8 cellular contexts compared by ENCODE assay signal in the genomic region with DNA sequence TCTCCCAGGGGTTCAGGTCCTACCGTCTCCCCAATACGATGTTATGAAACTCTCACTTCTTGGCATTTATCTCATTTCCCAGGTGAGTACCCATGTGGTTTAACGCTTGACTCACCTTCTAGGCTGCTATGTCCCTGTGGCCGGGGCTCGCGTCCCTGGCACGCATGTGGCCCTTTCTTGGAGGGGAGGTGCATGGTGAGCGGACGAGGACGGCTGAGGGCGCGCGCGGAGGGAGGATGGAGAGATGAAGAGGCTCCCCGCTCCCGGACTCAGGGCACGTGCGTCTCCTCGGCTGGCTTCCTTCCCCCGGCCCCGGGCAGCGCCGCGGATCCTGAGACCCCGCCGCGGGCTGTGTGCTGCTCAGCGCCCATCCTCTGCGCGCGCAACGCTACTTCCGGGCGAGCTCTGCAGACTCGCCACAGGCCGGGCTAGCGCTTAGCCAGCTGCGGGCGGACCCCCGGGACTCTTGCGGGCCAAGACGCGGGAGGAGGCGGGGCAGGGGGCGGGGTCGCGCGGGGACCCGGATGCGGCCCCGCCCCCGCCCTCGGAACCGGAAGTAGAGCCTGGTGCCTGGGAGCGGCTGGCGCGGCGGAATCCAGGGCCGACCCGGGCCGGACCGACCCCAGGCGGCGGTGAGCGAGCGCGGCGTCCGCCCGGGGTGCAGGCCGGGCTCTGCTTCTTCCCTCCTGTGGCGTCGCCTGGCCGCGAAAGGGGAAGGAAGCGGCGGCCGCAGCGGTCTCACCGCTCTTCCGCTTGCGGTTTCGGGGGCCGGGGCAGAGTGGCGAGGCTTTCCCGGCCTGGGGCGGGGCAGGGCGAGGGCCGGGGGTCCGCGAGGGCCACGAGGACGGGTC.
DNase-seq lines count a peak whose midpoint lies in the region; ATAC-seq lines count a peak whose summit lies in the region.

A gene (plus strand): TSS at position 547 of the 851 bp plus-strand sequence. CDS start 8,769 bp downstream, outside the sequence.

- H3K36me3 Mint-ChIP-seq in dendritic cell treated with granulocyte-macrophage colony-stimulating factor and Interleukin-4, amounts not matched to agents 40 ng/mL and 50 ng/mL, for 4 days (ENCODE audit: low read depth): no peaks in the 10 kb centered on the region

- H3K9me3 Mint-ChIP-seq in dendritic cell treated with granulocyte-macrophage colony-stimulating factor and Interleukin-4, amounts not matched to agents 40 ng/mL and 50 ng/mL, for 4 days: no peaks in the 10 kb centered on the region

- DNase-seq in GM03348 (ENCODE audit: low spot score) (peak; percentile 99), NCI-H524 treated with DMSO at 0.1 percent for 48 hours (lab: John Stamatoyannopoulos, UW) (peak; percentile 28), left kidney (ENCODE audit: low read depth, low spot score) (peak; percentile 94)
- DNase-seq in activated CD4-positive, alpha-beta T cell treated with anti-CD3 and anti-CD28 coated beads, Interleukin-2, amount 50 U/mL, for 4 hours: peak; percentile 56 to 58
- peak; percentile 60 to 85 for DNase-seq in stimulated activated CD4-positive, alpha-beta T cell treated with anti-CD3 and anti-CD28 coated beads, Interleukin-1b, Interleukin-23, amount 100 ng/mL, for 4 hours (ENCODE audit: low read depth in 2 of 2)

- peaks cover 29% of the 10 kb centered on the region for H3K4me1 Mint-ChIP-seq in dendritic cell treated with granulocyte-macrophage colony-stimulating factor and Interleukin-4, amounts not matched to agents 40 ng/mL and 50 ng/mL, for 4 days (ENCODE audit: low read depth)

- H3K4me3 Mint-ChIP-seq in dendritic cell treated with granulocyte-macrophage colony-stimulating factor and Interleukin-4, amounts not matched to agents 40 ng/mL and 50 ng/mL, for 4 days: peak within 1 kb of the TSS; percentile 61

- peaks cover 92% of the 10 kb centered on the region for H3K27me3 Mint-ChIP-seq in dendritic cell treated with granulocyte-macrophage colony-stimulating factor and Interleukin-4, amounts not matched to agents 40 ng/mL and 50 ng/mL, for 4 days

- peak within 1 kb of the TSS; percentile 37 for H3K27ac Mint-ChIP-seq in dendritic cell treated with granulocyte-macrophage colony-stimulating factor and Interleukin-4, amounts not matched to agents 40 ng/mL and 50 ng/mL, for 4 days

- ATAC-seq in HG03439 (IDR thresholded peaks at IDR 0.05; ENCODE audit: unreplicated experiment) (peak; percentile 62), GM21619 (IDR thresholded peaks at IDR 0.05; ENCODE audit: unreplicated experiment) (no peak)

- intact Hi-C loops in dendritic cell treated with granulocyte-macrophage colony-stimulating factor and Interleukin-4, amounts not matched to agents 40 ng/mL and 50 ng/mL, for 4 days (cut with micrococcal nuclease): loop anchor here (5.0 kb wide), 1 partner anchor 126 kb away; a partner anchor contains a TSS

Comparison
In these comparisons a context has a peak if more than half of its experiments do, and no peak if none do; other contexts are left out.
1. DNase-seq: peak in every context shown above with its lines; median percentile 99 in GM03348; 94 in left kidney; 72 in stimulated activated CD4-positive, alpha-beta T cell treated with anti-CD3 and anti-CD28 coated beads, Interleukin-1b, Interleukin-23, amount 100 ng/mL, for 4 hours; 57 in activated CD4-positive, alpha-beta T cell treated with anti-CD3 and anti-CD28 coated beads, Interleukin-2, amount 50 U/mL, for 4 hours; 28 in NCI-H524 treated with DMSO at 0.1 percent for 48 hours.